ENCODE assay signal across 1 cellular context in the genomic region with DNA sequence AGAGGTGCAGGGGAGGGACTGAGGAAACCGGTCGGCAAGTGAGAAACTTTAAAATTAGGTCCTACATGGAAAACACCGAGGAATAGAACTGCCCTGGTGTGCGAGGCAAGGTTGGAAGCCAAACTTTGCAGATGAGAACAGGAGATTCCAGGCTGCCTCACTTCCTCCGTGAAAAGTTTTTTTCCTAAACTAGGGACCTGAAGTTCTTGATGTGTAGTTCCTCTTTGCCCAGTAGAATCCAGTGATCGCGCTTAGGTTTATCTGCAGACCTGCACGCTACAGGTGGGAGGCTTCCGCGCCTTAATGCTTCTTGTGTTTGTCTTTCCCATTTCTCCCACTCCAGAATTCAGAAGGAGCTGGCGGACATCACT.
TF ChIP-seq lines count a peak whose summit lies in the region.

No MANE protein-coding gene starts in this region.

TF ChIP-seq in HEK293, 187 proteins besides CTCF, POLR2A, EP300 and RAD21 (continued from another document):
- 0 out of 2 replicates have a peak, but pooled peaks have one; percentile 3 for TF ChIP-seq ZBTB10 (tag by site-specific recombination; IDR thresholded peaks at IDR 0.05)
- TF ChIP-seq GLI4 (tag by site-specific recombination; IDR thresholded peaks at IDR 0.05) = 0 out of 2 replicates have a peak, but pooled peaks have one; percentile 33
- TF ChIP-seq, protein P1, sequence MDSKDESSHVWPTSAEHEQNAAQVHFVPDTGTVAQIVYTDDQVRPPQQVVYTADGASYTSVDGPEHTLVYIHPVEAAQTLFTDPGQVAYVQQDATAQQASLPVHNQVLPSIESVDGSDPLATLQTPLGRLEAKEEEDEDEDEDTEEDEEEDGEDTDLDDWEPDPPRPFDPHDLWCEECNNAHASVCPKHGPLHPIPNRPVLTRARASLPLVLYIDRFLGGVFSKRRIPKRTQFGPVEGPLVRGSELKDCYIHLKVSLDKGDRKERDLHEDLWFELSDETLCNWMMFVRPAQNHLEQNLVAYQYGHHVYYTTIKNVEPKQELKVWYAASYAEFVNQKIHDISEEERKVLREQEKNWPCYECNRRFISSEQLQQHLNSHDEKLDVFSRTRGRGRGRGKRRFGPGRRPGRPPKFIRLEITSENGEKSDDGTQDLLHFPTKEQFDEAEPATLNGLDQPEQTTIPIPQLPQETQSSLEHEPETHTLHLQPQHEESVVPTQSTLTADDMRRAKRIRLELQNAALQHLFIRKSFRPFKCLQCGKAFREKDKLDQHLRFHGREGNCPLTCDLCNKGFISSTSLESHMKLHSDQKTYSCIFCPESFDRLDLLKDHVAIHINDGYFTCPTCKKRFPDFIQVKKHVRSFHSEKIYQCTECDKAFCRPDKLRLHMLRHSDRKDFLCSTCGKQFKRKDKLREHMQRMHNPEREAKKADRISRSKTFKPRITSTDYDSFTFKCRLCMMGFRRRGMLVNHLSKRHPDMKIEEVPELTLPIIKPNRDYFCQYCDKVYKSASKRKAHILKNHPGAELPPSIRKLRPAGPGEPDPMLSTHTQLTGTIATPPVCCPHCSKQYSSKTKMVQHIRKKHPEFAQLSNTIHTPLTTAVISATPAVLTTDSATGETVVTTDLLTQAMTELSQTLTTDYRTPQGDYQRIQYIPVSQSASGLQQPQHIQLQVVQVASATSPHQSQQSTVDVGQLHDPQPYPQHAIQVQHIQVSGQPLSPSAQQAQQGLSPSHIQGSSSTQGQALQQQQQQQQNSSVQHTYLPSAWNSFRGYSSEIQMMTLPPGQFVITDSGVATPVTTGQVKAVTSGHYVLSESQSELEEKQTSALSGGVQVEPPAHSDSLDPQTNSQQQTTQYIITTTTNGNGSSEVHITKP (tag by site-specific recombination; IDR thresholded peaks at IDR 0.05) = peak; percentile 29; the same call in 1 of the 2 replicates
- TF ChIP-seq ZBTB48 (tag by site-specific recombination; IDR thresholded peaks at IDR 0.05) = 0 out of 2 replicates have a peak, but pooled peaks have one; percentile 32
- TF ChIP-seq ZEB2 (tag by site-specific recombination; IDR thresholded peaks at IDR 0.05) = peak; percentile 57; the same call in 1 of the 2 replicates
- peak; percentile 44; the same call in 1 of the 2 replicates for TF ChIP-seq PRDM1 (tag by site-specific recombination; IDR thresholded peaks at IDR 0.05)
- peak; percentile 97 for TF ChIP-seq SCRT1 (tag by site-specific recombination; IDR thresholded peaks at IDR 0.05; ENCODE audit: borderline replicate concordance)
- TF ChIP-seq SCRT2 (tag by site-specific recombination; IDR thresholded peaks at IDR 0.05) = peak; percentile 99
- no peak for TF ChIP-seq FEZF1 (tag by site-specific recombination; IDR thresholded peaks at IDR 0.05)
- TF ChIP-seq ZNF777 (tag by site-specific recombination; IDR thresholded peaks at IDR 0.05; ENCODE audit: borderline replicate concordance) = no peak
- no peak for TF ChIP-seq ZNF843 (tag by site-specific recombination; IDR thresholded peaks at IDR 0.05)
- TF ChIP-seq SALL2 (tag by site-specific recombination; IDR thresholded peaks at IDR 0.05; ENCODE audit: borderline replicate concordance) = no peak
